ENCODE assay signal across 15 cellular contexts in the genomic region with DNA sequence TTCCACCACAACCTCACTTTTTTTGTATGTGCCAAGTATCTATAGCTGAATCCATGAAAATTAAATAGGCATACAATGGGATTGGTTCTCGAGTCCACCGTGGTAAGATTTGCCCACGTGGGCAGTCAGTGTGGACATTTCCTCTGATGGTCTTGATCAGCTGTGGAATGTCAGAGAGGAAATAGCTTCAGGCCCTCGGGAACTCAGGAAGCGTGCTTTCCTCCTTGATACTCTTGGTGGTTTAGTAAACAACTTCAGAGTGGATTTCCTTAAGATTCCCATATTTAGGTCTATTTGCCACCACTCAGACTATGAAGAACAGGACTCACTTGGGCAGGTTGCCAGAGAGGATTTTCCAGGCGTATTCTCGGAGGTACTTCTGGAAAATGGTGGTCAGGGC.
"Had no signal": no experiment of that assay in that cellular context is flagged by ENCODE, and none has a peak within 500 bp of the region (broad histone marks: within the 10 kb centered on the region; RNA-seq: fewer than 3 reads in every experiment).

No MANE protein-coding gene starts in this region.

- ATAC-seq: esophagus mucosa; lower lobe of right lung; naive thymus-derived CD4-positive, alpha-beta T cell; stimulated activated naive CD8-positive, alpha-beta T cell treated with anti-CD3 and anti-CD28 coated beads, Interleukin-15, amount 100 ng/mL, for 72 hours; WTC11 had no signal

- H3K27ac ChIP-seq: lower lobe of right lung, SK-N-MC, thoracic aorta had no signal

- H3K4me3 ChIP-seq: lower lobe of right lung, SK-N-MC, thoracic aorta had no signal

- DNase-seq: activated CD4-positive, alpha-beta T cell treated with anti-CD3 and anti-CD28 coated beads, Interleukin-2, amount 10 ng/mL, durations not matched to agents 24 days and 14 days; activated CD8-positive, alpha-beta memory T cell treated with anti-CD3 and anti-CD28 coated beads for 24 hours; activated naive CD4-positive, alpha-beta T cell treated with Interleukin-2 at 50 U/mL for 16 hours; endodermal cell; foreskin fibroblast; kidney; lower lobe of right lung; naive thymus-derived CD4-positive, alpha-beta T cell; stimulated activated CD4-positive, alpha-beta T cell treated with anti-CD3 and anti-CD28 coated beads, Interleukin-15, amount 100 ng/mL, for 24 hours; stimulated activated CD4-positive, alpha-beta T cell treated with anti-CD3 and anti-CD28 coated beads, Interleukin-4, amount 100 ng/mL, for 24 hours; stimulated activated naive CD8-positive, alpha-beta T cell treated with anti-CD3 and anti-CD28 coated beads, Interleukin-15, amount 100 ng/mL, for 72 hours had no signal

- H3K36me3 ChIP-seq: thoracic aorta had no signal

- H3K9me3 ChIP-seq: lower lobe of right lung, thoracic aorta had no signal
